8 cellular contexts compared by ENCODE assay signal in the genomic region with DNA sequence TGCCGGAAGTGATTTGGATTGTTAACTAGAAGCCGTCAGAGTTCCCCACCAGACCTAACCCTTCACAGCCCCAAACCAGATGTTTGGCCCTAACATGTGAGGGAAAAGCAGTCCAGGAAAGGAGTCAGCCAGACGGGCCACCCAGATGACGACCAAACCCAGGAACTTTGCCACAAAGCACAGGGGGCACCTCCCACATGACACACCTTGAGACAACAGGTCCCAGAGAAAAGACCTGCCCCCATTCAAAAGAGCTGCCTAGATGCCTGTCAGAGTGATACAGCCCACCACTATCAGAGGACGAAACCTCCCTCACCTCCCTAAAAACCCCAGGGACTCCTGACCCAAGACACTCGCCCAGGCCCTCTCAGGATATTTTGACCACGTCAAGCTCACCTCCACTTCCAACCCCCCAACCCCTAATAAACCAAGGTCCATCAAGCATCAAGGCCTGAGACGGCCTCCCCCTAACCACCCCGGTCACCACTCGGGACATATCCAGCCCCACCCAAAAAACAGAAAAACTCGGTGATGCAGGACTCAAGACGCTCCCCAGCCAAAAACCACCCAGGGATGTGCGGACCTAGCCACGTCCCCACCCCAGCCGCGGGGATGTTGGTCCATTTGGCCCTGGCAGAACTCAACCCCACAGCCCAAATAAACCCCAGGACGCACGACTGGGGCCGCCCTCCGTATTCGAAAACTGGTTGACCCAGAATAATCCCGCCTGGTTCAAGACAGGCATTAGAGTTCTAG. TPM values are rescaled to one million over a fixed set of nuclear protein-coding genes. Genes with fewer than 3 reads are reported as not detected.
DNase-seq lines count a peak whose midpoint lies in the region; ATAC-seq and TF ChIP-seq lines count a peak whose summit lies in the region.

No MANE protein-coding gene starts in this region.

- ATAC-seq in GM18505 (IDR thresholded peaks at IDR 0.05; ENCODE audit: unreplicated experiment) = peak; percentile 14
- ATAC-seq in HG03196 (IDR thresholded peaks at IDR 0.05; ENCODE audit: unreplicated experiment) = peak; percentile 13
- ATAC-seq in right cardiac atrium = peak; percentile 22 to 57
- ATAC-seq in HG03565 (IDR thresholded peaks at IDR 0.05; ENCODE audit: unreplicated experiment) = no peak
- ATAC-seq in HG02970 (IDR thresholded peaks at IDR 0.05; ENCODE audit: low FRiP score, unreplicated experiment) = no peak

- H3K27ac Mint-ChIP-seq in activated T-helper 2 cell treated with anti-CD3 and anti-CD28 coated beads, Interferon-gamma antibody, Interleukin-2, Interleukin-4, amounts not matched to agents 10 μg/mL and 5 μg/mL and 100 μg/mL, durations not matched to agents 14 hours and 24 hours and 36 hours = peak overlapping the region; percentile 97

- peak overlapping the region; percentile 93 for H3K9ac ChIP-seq in skeletal muscle satellite cell (ENCODE audit: low read depth, low read length)

- peaks cover 8% of the 10 kb centered on the region for H3K27me3 Mint-ChIP-seq in activated T-helper 2 cell treated with anti-CD3 and anti-CD28 coated beads, Interferon-gamma antibody, Interleukin-2, Interleukin-4, amounts not matched to agents 10 μg/mL and 5 μg/mL and 100 μg/mL, durations not matched to agents 14 hours and 24 hours and 36 hours (ENCODE audit: low read depth)

- H3K4me3 ChIP-seq in right cardiac atrium (ENCODE audit: low read length) (peak overlapping the region; percentile 95), skeletal muscle satellite cell (ENCODE audit: low read length) (peak overlapping the region; percentile 87)

- peak overlapping the region; percentile 96 for H3K4me2 ChIP-seq in skeletal muscle satellite cell (ENCODE audit: low read length)

- no peak for DNase-seq in activated T-helper 2 cell treated with anti-CD3 and anti-CD28 coated beads, Interferon-gamma antibody, Interleukin-2, Interleukin-4, amounts not matched to agents 10 μg/mL and 5 μg/mL and 100 μg/mL, durations not matched to agents 14 hours and 24 hours and 36 hours (ENCODE audit: low spot score)
- DNase-seq in right cardiac atrium (peak in 2 of 3 donors; percentile 38 to 60), NAMALWA (ENCODE audit: low spot score) (no peak)

- H3K36me3 ChIP-seq in skeletal muscle satellite cell (ENCODE audit: insufficient read depth, low read length) = no peaks in the 10 kb centered on the region

- H3K4me3 Mint-ChIP-seq in activated T-helper 2 cell treated with anti-CD3 and anti-CD28 coated beads, Interferon-gamma antibody, Interleukin-2, Interleukin-4, amounts not matched to agents 10 μg/mL and 5 μg/mL and 100 μg/mL, durations not matched to agents 14 hours and 24 hours and 36 hours (ENCODE audit: low read depth) = peak overlapping the region; percentile 99

- H3K4me1 Mint-ChIP-seq in activated T-helper 2 cell treated with anti-CD3 and anti-CD28 coated beads, Interferon-gamma antibody, Interleukin-2, Interleukin-4, amounts not matched to agents 10 μg/mL and 5 μg/mL and 100 μg/mL, durations not matched to agents 14 hours and 24 hours and 36 hours (ENCODE audit: low read depth) = peaks cover 8% of the 10 kb centered on the region

- peaks cover 12% of the 10 kb centered on the region for H3K36me3 Mint-ChIP-seq in activated T-helper 2 cell treated with anti-CD3 and anti-CD28 coated beads, Interferon-gamma antibody, Interleukin-2, Interleukin-4, amounts not matched to agents 10 μg/mL and 5 μg/mL and 100 μg/mL, durations not matched to agents 14 hours and 24 hours and 36 hours (ENCODE audit: low read depth)

- intact Hi-C loops in activated T-helper 2 cell treated with anti-CD3 and anti-CD28 coated beads, Interferon-gamma antibody, Interleukin-2, Interleukin-4, amounts not matched to agents 10 μg/mL and 5 μg/mL and 100 μg/mL, durations not matched to agents 14 hours and 24 hours and 36 hours (cut with micrococcal nuclease) = loop anchor here (5.0 kb wide), 1 partner anchor 36 kb away; the partner anchor contains the start of gene SNRPB
- intact Hi-C loops in right cardiac atrium (cut with DNase I) = no loop called here

- no peaks in the 10 kb centered on the region for H3K4me1 ChIP-seq in right cardiac atrium (ENCODE audit: control insufficient read depth, insufficient read depth, low read length)
- H3K4me1 ChIP-seq in skeletal muscle satellite cell (ENCODE audit: control insufficient read depth, insufficient read depth, low read length) = peaks cover 10% of the 10 kb centered on the region

- 9% methylated on average over 22 of the region's 22 CpGs for WGBS in right cardiac atrium

- H3K9me3 Mint-ChIP-seq in activated T-helper 2 cell treated with anti-CD3 and anti-CD28 coated beads, Interferon-gamma antibody, Interleukin-2, Interleukin-4, amounts not matched to agents 10 μg/mL and 5 μg/mL and 100 μg/mL, durations not matched to agents 14 hours and 24 hours and 36 hours = peaks cover 4% of the 10 kb centered on the region

- peak overlapping the region; percentile 94 for H3K27ac ChIP-seq in right cardiac atrium (ENCODE audit: low read length)

- no peaks in the 10 kb centered on the region for H3K9me3 ChIP-seq in right cardiac atrium (ENCODE audit: control insufficient read depth, low read length)
- H3K9me3 ChIP-seq in skeletal muscle satellite cell (replicated peaks; ENCODE audit: low read length) = no peaks in the 10 kb centered on the region

- H3K27me3 ChIP-seq in right cardiac atrium (ENCODE audit: control insufficient read depth, insufficient read depth) (no peaks in the 10 kb centered on the region), skeletal muscle satellite cell (ENCODE audit: control insufficient read depth, insufficient read depth, low read length) (no peaks in the 10 kb centered on the region)

- no peak for TF ChIP-seq POLR2A in GM18505 (IDR thresholded peaks at IDR 0.05; ENCODE audit: borderline replicate concordance, extremely low read depth, insufficient read depth, insufficient read length)

RNA-seq across cellular contexts. Expression of gene ZNF343, which starts 0.7 kb away (rescaled TPM):
- 13.5 and 15.4 TPM in 2 replicates for total RNA-seq in activated T-helper 2 cell treated with anti-CD3 and anti-CD28 coated beads, Interferon-gamma antibody, Interleukin-2, Interleukin-4, amounts not matched to agents 10 μg/mL and 5 μg/mL and 100 μg/mL, durations not matched to agents 14 hours and 24 hours and 36 hours
- total RNA-seq in right cardiac atrium = 1 to 10 TPM; 4.8 to 9.1 (median 8.1) TPM
- 4.1 TPM for polyA plus RNA-seq in right cardiac atrium
- 11.8 and 15.2 TPM in 2 replicates for total RNA-seq in skeletal muscle satellite cell (2012; rRNA removed)

RNA-seq across cellular contexts. Expression of gene TMC2, which starts 28.3 kb away (rescaled TPM):
- total RNA-seq in activated T-helper 2 cell treated with anti-CD3 and anti-CD28 coated beads, Interferon-gamma antibody, Interleukin-2, Interleukin-4, amounts not matched to agents 10 μg/mL and 5 μg/mL and 100 μg/mL, durations not matched to agents 14 hours and 24 hours and 36 hours = not detected in 2 replicates
- not detected for total RNA-seq in right cardiac atrium
- not detected for polyA plus RNA-seq in right cardiac atrium
- not detected in 2 replicates for total RNA-seq in skeletal muscle satellite cell (2012; rRNA removed)

RNA-seq across cellular contexts. Expression of gene SNRPB, which starts 37.5 kb away (rescaled TPM):
- total RNA-seq in activated T-helper 2 cell treated with anti-CD3 and anti-CD28 coated beads, Interferon-gamma antibody, Interleukin-2, Interleukin-4, amounts not matched to agents 10 μg/mL and 5 μg/mL and 100 μg/mL, durations not matched to agents 14 hours and 24 hours and 36 hours = 506 and 513 TPM in 2 replicates
- 10 to 100 TPM; 44.6 to 63.2 (median 48.2) TPM for total RNA-seq in right cardiac atrium
- 78.8 TPM for polyA plus RNA-seq in right cardiac atrium
- 212 and 228 TPM in 2 replicates for total RNA-seq in skeletal muscle satellite cell (2012; rRNA removed)

Comparison
In these comparisons a context has a peak if more than half of its experiments do, and no peak if none do; other contexts are left out.
1. ATAC-seq: peak in GM18505 (single experiment), HG03196 (single experiment) and right cardiac atrium (2 of 2); none in HG03565 (single experiment) and HG02970 (single experiment).
2. DNase-seq: peak in right cardiac atrium (2 of 3); none in activated T-helper 2 cell treated with anti-CD3 and anti-CD28 coated beads, Interferon-gamma antibody, Interleukin-2, Interleukin-4, amounts not matched to agents 10 μg/mL and 5 μg/mL and 100 μg/mL, durations not matched to agents 14 hours and 24 hours and 36 hours (single experiment) and NAMALWA (single experiment).